Comparison of ENCODE assay signal across 17 cellular contexts in genomic region chr2:207416111-207416510, GRCh38.
"Had no signal": no experiment of that assay in that cellular context is flagged by ENCODE, and none has a peak within 500 bp of the region (broad histone marks: within the 10 kb centered on the region; RNA-seq: fewer than 3 reads in every experiment).

No MANE protein-coding gene starts in this region.

- DNase-seq: activated effector memory CD4-positive, alpha-beta T cell treated with anti-CD3 and anti-CD28 coated beads, Interleukin-2, amount 50 U/mL, for 16 hours; activated T-cell treated with anti-CD3 and anti-CD28 coated beads, Interleukin-2, amount 50 U/mL, for 24 hours; amygdala; endodermal cell; heart right ventricle; kidney; left ventricle myocardium superior; mesendoderm; nephron progenitor cell; stimulated activated CD4-positive, alpha-beta T cell treated with anti-CD3 and anti-CD28 coated beads, Interleukin-15, amount 100 ng/mL, for 24 hours; stimulated activated CD4-positive, alpha-beta T cell treated with anti-CD3 and anti-CD28 coated beads, Interleukin-4, amount 100 ng/mL, for 24 hours; stimulated activated naive CD8-positive, alpha-beta T cell treated with anti-CD3 and anti-CD28 coated beads, Interleukin-15, amount 100 ng/mL, for 72 hours; T-helper 17 cell had no signal

- H3K4me3 ChIP-seq: breast epithelium, esophagus muscularis mucosa, heart right ventricle, thoracic aorta had no signal

- H3K4me3 Mint-ChIP-seq: activated naive CD8-positive, alpha-beta T cell; activated T-cell treated with anti-CD3 and anti-CD28 coated beads, Interleukin-2, amount 50 U/mL, for 24 hours; endodermal cell; nephron progenitor cell; stimulated activated naive CD8-positive, alpha-beta T cell treated with anti-CD3 and anti-CD28 coated beads, Interleukin-15, amount 100 ng/mL, for 72 hours; T-helper 17 cell had no signal

- H3K27me3 ChIP-seq: esophagus muscularis mucosa, heart right ventricle had no signal

- H3K4me1 Mint-ChIP-seq: stimulated activated naive CD8-positive, alpha-beta T cell treated with anti-CD3 and anti-CD28 coated beads, Interleukin-15, amount 100 ng/mL, for 72 hours had no signal

- H3K9me3 Mint-ChIP-seq: activated T-cell treated with anti-CD3 and anti-CD28 coated beads, Interleukin-2, amount 50 U/mL, for 24 hours; endodermal cell; nephron progenitor cell; stimulated activated naive CD8-positive, alpha-beta T cell treated with anti-CD3 and anti-CD28 coated beads, Interleukin-15, amount 100 ng/mL, for 72 hours had no signal

- H3K27me3 Mint-ChIP-seq: activated naive CD8-positive, alpha-beta T cell; activated T-cell treated with anti-CD3 and anti-CD28 coated beads, Interleukin-2, amount 50 U/mL, for 24 hours; stimulated activated naive CD8-positive, alpha-beta T cell treated with anti-CD3 and anti-CD28 coated beads, Interleukin-15, amount 100 ng/mL, for 72 hours; T-helper 17 cell had no signal

- H3K9me3 ChIP-seq: breast epithelium, esophagus muscularis mucosa, heart right ventricle, thoracic aorta had no signal

- H3K27ac Mint-ChIP-seq: activated naive CD8-positive, alpha-beta T cell; activated T-cell treated with anti-CD3 and anti-CD28 coated beads, Interleukin-2, amount 50 U/mL, for 24 hours; endodermal cell; nephron progenitor cell; stimulated activated naive CD8-positive, alpha-beta T cell treated with anti-CD3 and anti-CD28 coated beads, Interleukin-15, amount 100 ng/mL, for 72 hours; T-helper 17 cell had no signal

- H3K36me3 ChIP-seq: breast epithelium, esophagus muscularis mucosa, heart right ventricle, thoracic aorta had no signal

- H3K27ac ChIP-seq: breast epithelium, esophagus muscularis mucosa, heart right ventricle, thoracic aorta had no signal
